Comparison of ENCODE assay signal across 25 cellular contexts in the genomic region with DNA sequence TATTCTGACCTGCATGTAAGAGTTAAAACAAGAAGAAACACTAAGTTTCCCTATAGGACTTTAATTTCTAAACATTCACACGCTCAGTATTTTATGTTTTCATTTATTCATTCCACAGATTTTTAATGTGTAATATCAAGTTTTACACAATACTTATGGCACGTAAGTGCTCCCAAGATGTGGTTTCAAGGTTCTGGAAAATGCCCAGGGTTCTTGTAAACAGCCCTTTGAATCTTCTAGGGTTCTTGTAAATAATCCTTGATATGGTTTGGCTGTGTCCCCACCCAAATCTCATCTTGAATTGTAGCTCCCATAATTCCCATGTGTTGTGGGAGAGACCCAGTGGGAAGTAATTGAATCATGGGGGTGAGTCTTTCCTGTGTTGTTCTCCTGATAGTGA.
DNase-seq lines count a peak whose midpoint lies in the region; ATAC-seq and TF ChIP-seq lines count a peak whose summit lies in the region.
"Had no signal": no experiment of that assay in that cellular context is flagged by ENCODE, and none has a peak within 500 bp of the region (broad histone marks: within the 10 kb centered on the region; RNA-seq: fewer than 3 reads in every experiment).

No MANE protein-coding gene starts in this region.

- intact Hi-C loops in IMR-90 (cut with micrococcal nuclease): no loop called here
- intact Hi-C loops in OCI-LY7 (cut with micrococcal nuclease; ENCODE audit: unreplicated experiment): no loop called here

- dilution Hi-C loops in IMR-90 (cut with HindIII; ENCODE audit: low sequenced_read_pairs, unreplicated experiment): no loop called here

- no peaks in the 10 kb centered on the region for H3K27me3 ChIP-seq in IMR-90 (ENCODE audit: control insufficient read depth, insufficient read depth, low read length)
- H3K27me3 ChIP-seq: BLaER1 treated with 17β-estradiol and CSF1 and Interleukin-3, amounts not matched to agents 10 nM and 100 nM had no signal

- H3K79me1 ChIP-seq in IMR-90 (ENCODE audit: low read depth in 1 of 2, low read length in 2 of 2): no peaks in the 10 kb centered on the region

- peak overlapping the region; percentile 21; the same call in 1 of the 3 replicates for H2BK15ac ChIP-seq in IMR-90 (ENCODE audit: low read depth, low read length)

- no peaks in the 10 kb centered on the region for H3K9me3 ChIP-seq in IMR-90 (ENCODE audit: control insufficient read depth, insufficient read depth, low read length)
- no peaks in the 10 kb centered on the region for H3K9me3 ChIP-seq in OCI-LY7 (ENCODE audit: low read length)

- no peak overlapping the region for H3K4me3 ChIP-seq in IMR-90 (ENCODE audit: insufficient read depth, low read depth, low read length)
- no peak overlapping the region for H3K4me3 ChIP-seq in astrocyte of the cerebellum (ENCODE audit: low read depth, low read length)
- H3K4me3 ChIP-seq in OCI-LY7 (ENCODE audit: low read depth, low read length, poor library complexity, severe bottlenecking): no peak overlapping the region
- H3K4me3 ChIP-seq: BLaER1 treated with 17β-estradiol and CSF1 and Interleukin-3, amounts not matched to agents 10 nM and 100 nM; GM12878 had no signal

- H3K14ac ChIP-seq in IMR-90 (replicated peaks; ENCODE audit: low read depth, low read length): no peak overlapping the region

- peak overlapping the region; percentile 20; the same call in 1 of the 2 replicates for H3K18ac ChIP-seq in IMR-90 (ENCODE audit: low read depth, low read length)

- no peak overlapping the region for H2BK20ac ChIP-seq in IMR-90 (ENCODE audit: low read depth, low read length)

- CTCF ChIA-PET in IMR-90 (lab: Yijun Ruan, JAX): no interaction called here
- CTCF ChIA-PET in OCI-LY7 (lab: Charles Lee; ENCODE audit: unreplicated experiment): no interaction called here

- no peak overlapping the region for H2AK9ac ChIP-seq in IMR-90 (replicated peaks; ENCODE audit: low read depth, low read length, poor library complexity)

- peak overlapping the region; percentile 36 for H2BK5ac ChIP-seq in IMR-90 (ENCODE audit: low read depth, low read length, poor library complexity, severe bottlenecking)

- ATAC-seq in IMR-90 (ENCODE audit: low read depth) (no peak), GM18873 (IDR thresholded peaks at IDR 0.05; ENCODE audit: low FRiP score, unreplicated experiment) (no peak), GM18861 (IDR thresholded peaks at IDR 0.05; ENCODE audit: unreplicated experiment) (no peak), HG03354 (IDR thresholded peaks at IDR 0.05; ENCODE audit: poor library complexity, severe bottlenecking, unreplicated experiment) (no peak)
- ATAC-seq: GM12878 had no signal

- no peak overlapping the region for H3K4ac ChIP-seq in IMR-90 (ENCODE audit: low read depth, low read length)

- in situ Hi-C loops in IMR-90 (cut with MboI; ENCODE audit: low sequenced_read_pairs): no loop called here
- in situ Hi-C loops in astrocyte of the cerebellum (cut with HindIII; ENCODE audit: low sequenced_read_pairs): no loop called here

- H3K9ac ChIP-seq in IMR-90 (ENCODE audit: low read depth, low read length): no peak overlapping the region
- H3K9ac ChIP-seq: BLaER1 treated with 17β-estradiol and CSF1 and Interleukin-3, amounts not matched to agents 10 nM and 100 nM had no signal

- H4K91ac ChIP-seq in IMR-90 (ENCODE audit: insufficient read depth, low read depth, low read length): no peak overlapping the region

- POLR2A ChIA-PET in IMR-90 (lab: Charles Lee; ENCODE audit: unreplicated experiment) (no interaction called here), OCI-LY7 (lab: Charles Lee) (interaction anchor here (0.6 kb wide), 1 partner anchor 328 kb away, joined by 3 read pairs; no protein-coding TSS in a partner anchor)

- no peaks in the 10 kb centered on the region for H4K20me1 ChIP-seq in IMR-90 (ENCODE audit: insufficient read depth, low read length)
- no peaks in the 10 kb centered on the region for H4K20me1 ChIP-seq in OCI-LY7 (ENCODE audit: insufficient read depth, low read length)
- H4K20me1 ChIP-seq: BLaER1 treated with 17β-estradiol and CSF1 and Interleukin-3, amounts not matched to agents 10 nM and 100 nM had no signal

- no CpG with 5 or more reads among the region's 2 CpGs for WGBS in IMR-90 (ENCODE audit: extremely low coverage in 2 of 2, insufficient read length in 1 of 2), 2 experiments

- TF ChIP-seq RAD21 in IMR-90 (IDR thresholded peaks at IDR 0.05; ENCODE audit: low read length): no peak

- TF ChIP-seq CTCF in IMR-90 (conservative IDR thresholded peaks at IDR 0.05; ENCODE audit: low read depth, low read length) (no peak), astrocyte of the cerebellum (IDR thresholded peaks at IDR 0.05; ENCODE audit: low read depth, low read length, missing control alignments) (no peak), OCI-LY7 (conservative IDR thresholded peaks at IDR 0.05; ENCODE audit: low read length) (no peak)

- no peak for TF ChIP-seq POLR2A in IMR-90 (IDR thresholded peaks at IDR 0.05; ENCODE audit: low read depth, low read length)

- H2AFZ ChIP-seq in IMR-90 (replicated peaks; ENCODE audit: low read length, poor library complexity) (no peak overlapping the region), OCI-LY7 (ENCODE audit: low read length) (no peak overlapping the region)

- H3K4me1 ChIP-seq in IMR-90 (ENCODE audit: control insufficient read depth, insufficient read depth, low read length) (peaks cover 5% of the 10 kb centered on the region; the same call in 1 of the 2 replicates), OCI-LY7 (ENCODE audit: insufficient read depth, low read length, poor library complexity, severe bottlenecking) (peaks cover 3% of the 10 kb centered on the region)

- H4K8ac ChIP-seq in IMR-90 (ENCODE audit: low read depth in 2 of 2, low read length in 2 of 2): no peak overlapping the region

- no peak overlapping the region for H3K23ac ChIP-seq in IMR-90 (ENCODE audit: low read depth, low read length)

- no peak overlapping the region for H3K4me2 ChIP-seq in IMR-90 (ENCODE audit: low read depth, low read length)
- no peak overlapping the region for H3K4me2 ChIP-seq in OCI-LY7 (ENCODE audit: low read length)
- H3K4me2 ChIP-seq: BLaER1 treated with 17β-estradiol and CSF1 and Interleukin-3, amounts not matched to agents 10 nM and 100 nM had no signal

- no peaks in the 10 kb centered on the region for H3K9me2 ChIP-seq in OCI-LY7 (ENCODE audit: insufficient read depth, low read length)

- no peaks in the 10 kb centered on the region for H3K79me2 ChIP-seq in OCI-LY7 (ENCODE audit: insufficient read depth, low read depth, low read length)

- H3K36me3 ChIP-seq in IMR-90 (ENCODE audit: control insufficient read depth, insufficient read depth, low read length) (no peaks in the 10 kb centered on the region), OCI-LY7 (ENCODE audit: insufficient read depth, low read length) (no peaks in the 10 kb centered on the region)
- H3K36me3 ChIP-seq: BLaER1 treated with 17β-estradiol and CSF1 and Interleukin-3, amounts not matched to agents 10 nM and 100 nM had no signal

- H2BK120ac ChIP-seq in IMR-90 (ENCODE audit: low read depth, low read length): no peak overlapping the region

- H3K56ac ChIP-seq in IMR-90 (ENCODE audit: extremely low read depth, insufficient read depth, low read length): no peak overlapping the region

- no TSS peak for BruUV-seq in IMR-90 (replicated peaks; lab: Mats Ljungman, UMichigan)
- BruUV-seq in OCI-LY7 (replicated peaks; lab: Mats Ljungman, UMichigan): no TSS peak

- H4K5ac ChIP-seq in IMR-90 (ENCODE audit: low read depth, low read length): 0 out of 2 replicates have a peak overlapping the region, but pooled peaks have one; percentile 4

- no peaks in the 10 kb centered on the region; the same call in 1 of the 2 replicates for H3K9me1 ChIP-seq in IMR-90 (ENCODE audit: insufficient read depth, low read length)

- peak; percentile 50 for DNase-seq in IMR-90
- DNase-seq in astrocyte of the cerebellum (ENCODE audit: low read depth): peak; percentile 62
- DNase-seq in fibroblast of gingiva (ENCODE audit: low read depth): peak; percentile 74
- peak; percentile 78 for DNase-seq in fibroblast of peridontal ligament (ENCODE audit: extremely low read depth)
- no peak for DNase-seq in OCI-LY7 (ENCODE audit: low spot score)
- DNase-seq: 8988T; ACHN; AML-193; CD4-positive, alpha-beta memory T cell; CD4-positive, CD25-positive, alpha-beta regulatory T cell; CD8-positive, alpha-beta memory T cell; COR-L47; DMS 273 treated with DMSO at 0.1 percent for 48 hours; DMS153; DMS53; DMS79; DND-41; EL; GDM1 had no signal

- 0 out of 2 replicates have a peak overlapping the region, but pooled peaks have one; percentile 58 for H2AK5ac ChIP-seq in IMR-90 (ENCODE audit: low read depth, low read length)

- H3K27ac ChIP-seq in IMR-90 (ENCODE audit: insufficient read depth, low read length): no peak overlapping the region
- no peak overlapping the region for H3K27ac ChIP-seq in OCI-LY7 (ENCODE audit: low read depth, low read length, poor library complexity, severe bottlenecking)
- H3K27ac ChIP-seq: BLaER1 treated with 17β-estradiol and CSF1 and Interleukin-3, amounts not matched to agents 10 nM and 100 nM; C4-2B had no signal

TF ChIP-seq in IMR-90, 13 proteins besides CTCF, POLR2A, EP300 and RAD21 (continues in another document):
- TF ChIP-seq CHD1 (IDR thresholded peaks at IDR 0.05; ENCODE audit: low read depth, low read length) (no peak), BHLHE40 (IDR thresholded peaks at IDR 0.05; ENCODE audit: low read depth, low read length) (no peak), CEBPB (IDR thresholded peaks at IDR 0.05; ENCODE audit: low read depth, low read length) (no peak), RCOR1 (IDR thresholded peaks at IDR 0.05; ENCODE audit: insufficient replicate concordance, low read length) (no peak), SMC3 (IDR thresholded peaks at IDR 0.05; ENCODE audit: low read depth, low read length) (no peak), RFX5 (IDR thresholded peaks at IDR 0.05; ENCODE audit: low read depth, low read length) (no peak), FOS (IDR thresholded peaks at IDR 0.05; ENCODE audit: low read depth, low read length) (no peak), NFE2L2 (IDR thresholded peaks at IDR 0.05; ENCODE audit: low read depth, low read length) (no peak)
- TF ChIP-seq, protein P1, sequence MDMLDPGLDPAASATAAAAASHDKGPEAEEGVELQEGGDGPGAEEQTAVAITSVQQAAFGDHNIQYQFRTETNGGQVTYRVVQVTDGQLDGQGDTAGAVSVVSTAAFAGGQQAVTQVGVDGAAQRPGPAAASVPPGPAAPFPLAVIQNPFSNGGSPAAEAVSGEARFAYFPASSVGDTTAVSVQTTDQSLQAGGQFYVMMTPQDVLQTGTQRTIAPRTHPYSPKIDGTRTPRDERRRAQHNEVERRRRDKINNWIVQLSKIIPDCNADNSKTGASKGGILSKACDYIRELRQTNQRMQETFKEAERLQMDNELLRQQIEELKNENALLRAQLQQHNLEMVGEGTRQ (IDR thresholded peaks at IDR 0.05; ENCODE audit: low read depth, low read length): no peak
